13 cellular contexts compared by ENCODE assay signal in genomic region chr18:22342625-22343024, GRCh38.
DNase-seq lines count a peak whose midpoint lies in the region; ATAC-seq and TF ChIP-seq lines count a peak whose summit lies in the region.
"Had no signal": no experiment of that assay in that cellular context is flagged by ENCODE, and none has a peak within 500 bp of the region (broad histone marks: within the 10 kb centered on the region; RNA-seq: fewer than 3 reads in every experiment).

No MANE protein-coding gene starts in this region.

- H2AFZ ChIP-seq in mammary epithelial cell (ENCODE audit: low read depth, low read length), result no peak overlapping the region

- H3K4me2 ChIP-seq in mammary epithelial cell (ENCODE audit: insufficient read depth, low read depth, low read length), result no peak overlapping the region
- H3K4me2 ChIP-seq: A549 had no signal

- H3K4me3 ChIP-seq in mammary epithelial cell (replicated peaks in 1 of 3; ENCODE audit: insufficient read depth in 1 of 3, low read depth in 2 of 3, low read length in 3 of 3), result no peak overlapping the region
- H3K4me3 ChIP-seq in sigmoid colon, result no peak overlapping the region
- H3K4me3 ChIP-seq: A549, ascending aorta, SJCRH30, skin epidermis, tibial artery had no signal

- intact Hi-C loops in mammary epithelial cell (cut with micrococcal nuclease), result loop anchor here (5.0 kb wide), 1 partner anchor 220 kb away; no protein-coding TSS in a partner anchor
- intact Hi-C loops in sigmoid colon (cut with DNase I), result loop anchor here (10.0 kb wide), 1 partner anchor 148 kb away; no protein-coding TSS in a partner anchor

- H3K27me3 ChIP-seq in mammary epithelial cell (ENCODE audit: insufficient read depth, low read length) (peaks cover 3% of the 10 kb centered on the region), sigmoid colon (no peaks in the 10 kb centered on the region)
- H3K27me3 ChIP-seq: ascending aorta, SJCRH30, tibial artery had no signal

- DNase-seq in NOMO-1 treated with DMSO at 0.1 percent for 48 hours (lab: John Stamatoyannopoulos, UW; ENCODE audit: unreplicated experiment) (peak; percentile 8), NOMO-1 treated with dmso at 0.1 percent for 144 hours (lab: John Stamatoyannopoulos, UW; ENCODE audit: unreplicated experiment) (no peak), NCI-H1105 treated with DMSO at 0.1 percent for 48 hours (lab: John Stamatoyannopoulos, UW) (peak; percentile 88), mammary epithelial cell (peak; percentile 93), pulmonary artery endothelial cell (ENCODE audit: low read depth, low spot score) (peak; percentile 60), sigmoid colon (no peak), NCI-H2171 (lab: John Stamatoyannopoulos, UW) (no peak)
- DNase-seq: SJCRH30, tibial artery had no signal

- ATAC-seq in GM18858 (IDR thresholded peaks at IDR 0.05; ENCODE audit: unreplicated experiment), result no peak
- ATAC-seq: A549 had no signal

- no peaks in the 10 kb centered on the region for H3K79me2 ChIP-seq in mammary epithelial cell (ENCODE audit: insufficient read depth, low read length)

- H4K20me1 ChIP-seq in mammary epithelial cell (ENCODE audit: insufficient read depth, low read length), result no peaks in the 10 kb centered on the region

- H3K4me1 ChIP-seq in mammary epithelial cell (ENCODE audit: insufficient read depth, low read length) (peaks cover 16% of the 10 kb centered on the region), sigmoid colon (peaks cover 0 to 13% (median 10%) of the 10 kb centered on the region in 4 donors)
- H3K4me1 ChIP-seq: SJCRH30 had no signal

- no peak overlapping the region for H3K9ac ChIP-seq in mammary epithelial cell (ENCODE audit: insufficient read depth, low read length)

- CTCF ChIA-PET in mammary epithelial cell (lab: Charles Lee; ENCODE audit: low non-redundant PET), result no interaction called here

- dilution Hi-C loops in mammary epithelial cell (cut with HindIII; ENCODE audit: low sequenced_read_pairs), result no loop called here

- no peak for TF ChIP-seq EP300 in sigmoid colon (IDR thresholded peaks at IDR 0.05)

- no peak for TF ChIP-seq CTCF in mammary epithelial cell (conservative IDR thresholded peaks at IDR 0.05 in 1 of 2, IDR thresholded peaks at IDR 0.05 in 1 of 2; ENCODE audit: extremely low read depth in 1 of 2, insufficient read depth in 1 of 2, low read depth in 1 of 2, low read length in 2 of 2)
- no peak for TF ChIP-seq CTCF in sigmoid colon (IDR thresholded peaks at IDR 0.05)

- H3K9me3 ChIP-seq in mammary epithelial cell (replicated peaks; ENCODE audit: insufficient read depth, low read length) (no peaks in the 10 kb centered on the region), sigmoid colon (no peaks in the 10 kb centered on the region)
- H3K9me3 ChIP-seq: A549, ascending aorta, SJCRH30, tibial artery had no signal

- H3K27ac ChIP-seq in mammary epithelial cell (ENCODE audit: insufficient read depth, low read depth, low read length) (no peak overlapping the region), sigmoid colon (peak overlapping the region in 1 of 4 donors; percentile 7)
- H3K27ac ChIP-seq: A549, ascending aorta, SJCRH30, tibial artery had no signal

- WGBS in mammary epithelial cell (ENCODE audit: low coverage, missing lambda C conversion rate), result 19% methylated on average over 4 of the region's 4 CpGs
- 8 to 39% methylated on average over 4 of the region's 4 CpGs for WGBS in sigmoid colon, 2 donors

- no peak for TF ChIP-seq POLR2A in sigmoid colon (IDR thresholded peaks at IDR 0.05)

- no TSS peak for BruUV-seq in mammary epithelial cell (replicated peaks; lab: Mats Ljungman, UMichigan)

- in situ Hi-C loops in mammary epithelial cell (cut with MboI; ENCODE audit: low sequenced_read_pairs in 2 of 2), result no loop called here

- H3K36me3 ChIP-seq in mammary epithelial cell (ENCODE audit: insufficient read depth, low read length) (no peaks in the 10 kb centered on the region), sigmoid colon (no peaks in the 10 kb centered on the region)
- H3K36me3 ChIP-seq: ascending aorta, SJCRH30, tibial artery had no signal

Comparison
In these comparisons a context has a peak if more than half of its experiments do, and no peak if none do; other contexts are left out.
1. DNase-seq: peak in NOMO-1 treated with DMSO at 0.1 percent for 48 hours (single experiment), NCI-H1105 treated with DMSO at 0.1 percent for 48 hours (single experiment), mammary epithelial cell (single experiment) and pulmonary artery endothelial cell (single experiment); none in NOMO-1 treated with dmso at 0.1 percent for 144 hours (single experiment), sigmoid colon (single experiment) and NCI-H2171 (single experiment).